ENCODE assay signal across 20 cellular contexts in the genomic region with DNA sequence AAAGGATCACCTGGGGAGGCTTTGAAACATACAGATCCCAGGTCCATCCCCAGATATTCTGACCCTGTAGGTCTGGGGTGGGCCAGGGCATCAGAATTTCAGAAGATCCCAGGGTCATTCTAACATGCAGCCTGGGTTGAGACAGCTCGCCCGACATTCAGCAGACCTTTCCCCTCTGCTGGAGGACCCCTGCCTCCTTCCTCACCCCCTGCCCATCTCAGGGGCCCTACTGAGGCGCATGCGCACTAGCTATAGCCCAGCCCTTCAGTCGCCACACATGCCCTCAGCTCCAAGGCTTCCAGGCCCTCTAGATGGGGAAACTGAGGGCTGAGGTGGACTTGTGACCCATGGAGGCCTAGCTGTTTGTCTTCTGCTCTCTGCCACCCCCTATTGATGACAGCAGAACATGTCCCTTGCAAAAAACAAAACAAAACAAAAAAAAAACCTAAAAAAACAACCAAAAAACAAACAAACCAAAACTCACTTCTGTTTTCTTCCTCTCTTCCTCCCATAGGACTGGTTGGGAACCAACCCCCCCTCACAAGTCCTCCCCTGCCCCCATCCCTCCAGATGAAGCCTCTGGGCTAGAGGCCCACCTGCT.
A peak's percentile ranks its signal among the peaks of the same experiment; 100 is the strongest.
DNase-seq lines count a peak whose midpoint lies in the region; ATAC-seq, FAIRE-seq and TF ChIP-seq lines count a peak whose summit lies in the region.
"Had no signal": no experiment of that assay in that cellular context is flagged by ENCODE, and none has a peak within 500 bp of the region (broad histone marks: within the 10 kb centered on the region; RNA-seq: fewer than 3 reads in every experiment).

No MANE protein-coding gene starts in this region.

- H3K9me1 ChIP-seq in keratinocyte (ENCODE audit: control insufficient read depth, extremely low read depth, insufficient read depth, low read length), result no peaks in the 10 kb centered on the region

- H3K4me2 ChIP-seq in keratinocyte (ENCODE audit: control insufficient read depth, extremely low read depth, insufficient read depth, low read depth, low read length), result no peak overlapping the region
- no peak overlapping the region for H3K4me2 ChIP-seq in GM23248 (ENCODE audit: unreplicated experiment)
- H3K4me2 ChIP-seq: A549 had no signal

- no peaks in the 10 kb centered on the region for H3K27me3 ChIP-seq in heart right ventricle
- H3K27me3 ChIP-seq in keratinocyte (ENCODE audit: control insufficient read depth, extremely low read depth, insufficient read depth, low read length), result no peaks in the 10 kb centered on the region
- peaks cover 8% of the 10 kb centered on the region; the same call in 1 of the 2 replicates for H3K27me3 ChIP-seq in GM23248 (replicated peaks; ENCODE audit: insufficient read depth)
- H3K27me3 ChIP-seq: gastrocnemius medialis, MG63, pancreas had no signal

- H3K27ac ChIP-seq in heart right ventricle (no peak overlapping the region), VCaP (no peak overlapping the region), keratinocyte (ENCODE audit: control insufficient read depth, insufficient read depth, low read length) (no peak overlapping the region), GM23248 (no peak overlapping the region)
- H3K27ac ChIP-seq: A549, gastrocnemius medialis, pancreas, RWPE1 had no signal

- WGBS in heart right ventricle, 2 donors, result 96 to 99% methylated on average over 5 of the region's 5 CpGs
- WGBS in GM23248 (ENCODE audit: low coverage in 1 of 2, low lambda C conversion rate in 2 of 2, missing lambda C conversion rate in 2 of 2), 2 experiments, result 96 to 98% methylated on average over 5 of the region's 5 CpGs

- DNase-seq in heart right ventricle, result no peak
- DNase-seq in left ventricle myocardium superior, result no peak
- DNase-seq in keratinocyte (ENCODE audit: low read depth, low spot score), result no peak
- DNase-seq in GM23248, result no peak
- no peak for DNase-seq in islet precursor cell
- no peak for DNase-seq in pons (ENCODE audit: low spot score)
- DNase-seq in foreskin fibroblast, result no peak
- DNase-seq: activated naive CD4-positive, alpha-beta T cell treated with anti-CD3 and anti-CD28 coated beads, Interleukin-2, amount 50 U/mL, for 16 hours; CD8-positive, alpha-beta memory T cell; effector memory CD4-positive, alpha-beta T cell; EL; gastrocnemius medialis; MG63; mucosa of descending colon; pancreas had no signal

- ATAC-seq in heart right ventricle (no peak), left ventricle myocardium superior (no peak)
- ATAC-seq: A549; activated CD4-positive, CD25-positive, alpha-beta regulatory T cell treated with anti-CD3 and anti-CD28 coated beads, Interleukin-2, amount 50 U/mL, for 24 hours; gastrocnemius medialis; mucosa of descending colon; pancreas had no signal

- TF ChIP-seq CTCF in heart right ventricle (IDR thresholded peaks at IDR 0.05), result peak in 6 of 9 donors; percentile 16 to 38 (median 23)
- 0 out of 2 replicates have a peak, but pooled peaks have one; percentile 9 for TF ChIP-seq CTCF in VCaP (conservative IDR thresholded peaks at IDR 0.05)
- TF ChIP-seq CTCF in keratinocyte (optimal IDR thresholded peaks at IDR 0.05 in 1 of 3, IDR thresholded peaks at IDR 0.05 in 1 of 3, conservative IDR thresholded peaks at IDR 0.05 in 1 of 3; ENCODE audit: extremely low read depth in 1 of 3, insufficient read depth in 2 of 3, low read length in 3 of 3), result peak in 2 of 3 experiments; percentile 41 to 55
- TF ChIP-seq CTCF in foreskin fibroblast (IDR thresholded peaks at IDR 0.05; ENCODE audit: low read depth, low read length), result no peak

- H2AFZ ChIP-seq in keratinocyte (ENCODE audit: control insufficient read depth, low read length) (no peak overlapping the region), GM23248 (no peak overlapping the region)

- no peaks in the 10 kb centered on the region for H3K36me3 ChIP-seq in heart right ventricle
- no peaks in the 10 kb centered on the region for H3K36me3 ChIP-seq in keratinocyte (ENCODE audit: control insufficient read depth in 2 of 2, extremely low read depth in 1 of 2, insufficient read depth in 2 of 2, low read length in 2 of 2)
- no peaks in the 10 kb centered on the region for H3K36me3 ChIP-seq in GM23248 (ENCODE audit: low read depth)
- H3K36me3 ChIP-seq: gastrocnemius medialis, MG63, pancreas had no signal

- intact Hi-C loops in heart right ventricle (cut with DNase I) (no loop called here), left ventricle myocardium superior (cut with micrococcal nuclease) (no loop called here)

- H3K4me1 ChIP-seq in heart right ventricle (peaks cover 0 to 13% (median 3%) of the 10 kb centered on the region in 9 donors), keratinocyte (ENCODE audit: control insufficient read depth, extremely low read depth, insufficient read depth, low read length) (peaks cover 11% of the 10 kb centered on the region), GM23248 (ENCODE audit: insufficient read depth) (peaks cover 8% of the 10 kb centered on the region; the same call in 1 of the 2 replicates)
- H3K4me1 ChIP-seq: gastrocnemius medialis, pancreas had no signal

- no peaks in the 10 kb centered on the region for H3K79me2 ChIP-seq in keratinocyte (ENCODE audit: control insufficient read depth, insufficient read depth, low read length)
- no peaks in the 10 kb centered on the region for H3K79me2 ChIP-seq in GM23248 (ENCODE audit: insufficient read depth)

- no peaks in the 10 kb centered on the region for H3K9me3 ChIP-seq in heart right ventricle
- no peaks in the 10 kb centered on the region for H3K9me3 ChIP-seq in keratinocyte (ENCODE audit: control insufficient read depth, low read depth, low read length)
- no peaks in the 10 kb centered on the region for H3K9me3 ChIP-seq in GM23248 (ENCODE audit: low read depth)
- H3K9me3 ChIP-seq: A549, gastrocnemius medialis, MG63, mucosa of descending colon, pancreas had no signal

- no peak overlapping the region for H3K4me3 ChIP-seq in heart right ventricle
- no peak overlapping the region for H3K4me3 ChIP-seq in keratinocyte (ENCODE audit: control insufficient read depth in 2 of 3, extremely low read depth in 1 of 3, insufficient read depth in 2 of 3, low read depth in 1 of 3, low read length in 3 of 3)
- no peak overlapping the region for H3K4me3 ChIP-seq in GM23248
- no peak overlapping the region for H3K4me3 ChIP-seq in foreskin fibroblast (ENCODE audit: low read depth in 1 of 2, low read length in 2 of 2)
- H3K4me3 ChIP-seq: A549, gastrocnemius medialis, MG63, mucosa of descending colon, pancreas had no signal

- FAIRE-seq in keratinocyte (lab: Jason Lieb, UNC), result no peak
- FAIRE-seq: A549, GM19239, pancreas had no signal

- no peaks in the 10 kb centered on the region for H4K20me1 ChIP-seq in keratinocyte (ENCODE audit: control insufficient read depth, extremely low read depth, insufficient read depth, low read length)
- H4K20me1 ChIP-seq in GM23248 (ENCODE audit: insufficient read depth), result no peaks in the 10 kb centered on the region

- no peaks in the 10 kb centered on the region for H3K9me2 ChIP-seq in GM23248 (ENCODE audit: insufficient read depth)

- dilution Hi-C loops in keratinocyte (cut with MboI; ENCODE audit: extremely low pct_ligation_motif_present, low sequenced_read_pairs), result no loop called here

- in situ Hi-C loops in GM23248 (cut with MboI), result no loop called here

- no peaks in the 10 kb centered on the region for H3F3A ChIP-seq in GM23248 (ENCODE audit: insufficient read depth)

- H3K9ac ChIP-seq in keratinocyte (ENCODE audit: control insufficient read depth, extremely low read depth, insufficient read depth, low read length), result no peak overlapping the region
- H3K9ac ChIP-seq in GM23248, result no peak overlapping the region
